Comparison of ENCODE assay signal across 2 cellular contexts in genomic region chr5:149376711-149377447, GRCh38.
TF ChIP-seq lines count a peak whose summit lies in the region.

No MANE protein-coding gene starts in this region.

TF ChIP-seq in HEK293, 187 proteins besides CTCF, POLR2A, EP300 and RAD21:
- TF ChIP-seq ZNF623 (tag by site-specific recombination; IDR thresholded peaks at IDR 0.05), result peak; percentile 91
- TF ChIP-seq HIC1 (tag by site-specific recombination; IDR thresholded peaks at IDR 0.05), result no peak

TF ChIP-seq in K562, 482 proteins besides CTCF, POLR2A, EP300 and RAD21:
- TF ChIP-seq ZNF146 (CRISPR knock-in tag; IDR thresholded peaks at IDR 0.05; ENCODE audit: unreplicated experiment), result no peak
- no peak for TF ChIP-seq CBX2 (IDR thresholded peaks at IDR 0.05; ENCODE audit: insufficient read depth, low read length, poor library complexity, severe bottlenecking)
- no peak for TF ChIP-seq AFF1 (IDR thresholded peaks at IDR 0.05; ENCODE audit: low read depth in 1 of 2, partially characterized antibody in 2 of 2)
- TF ChIP-seq ZBTB40 (IDR thresholded peaks at IDR 0.05), result no peak
- TF ChIP-seq ZBTB40 (CRISPR knock-in tag; IDR thresholded peaks at IDR 0.05), result no peak
- TF ChIP-seq HOMEZ (CRISPR knock-in tag; IDR thresholded peaks at IDR 0.05), result no peak
- TF ChIP-seq RBM25 (IDR thresholded peaks at IDR 0.05; ENCODE audit: low read depth, low read length, severe bottlenecking), result peak; percentile 74
- no peak for TF ChIP-seq STAG1 (CRISPR knock-in tag; IDR thresholded peaks at IDR 0.05; ENCODE audit: borderline replicate concordance)
- TF ChIP-seq ZNF778 (CRISPR knock-in tag; IDR thresholded peaks at IDR 0.05), result no peak
- TF ChIP-seq SREBF1 (IDR thresholded peaks at IDR 0.05; ENCODE audit: borderline replicate concordance, low read depth, low read length), result no peak
- 0 out of 2 replicates have a peak, but pooled peaks have one; percentile 26 for TF ChIP-seq BCOR (IDR thresholded peaks at IDR 0.05)
- no peak for TF ChIP-seq FOXK1 (CRISPR knock-in tag; IDR thresholded peaks at IDR 0.05; ENCODE audit: borderline replicate concordance)
